Comparison of ENCODE assay signal across 14 cellular contexts in the genomic region with DNA sequence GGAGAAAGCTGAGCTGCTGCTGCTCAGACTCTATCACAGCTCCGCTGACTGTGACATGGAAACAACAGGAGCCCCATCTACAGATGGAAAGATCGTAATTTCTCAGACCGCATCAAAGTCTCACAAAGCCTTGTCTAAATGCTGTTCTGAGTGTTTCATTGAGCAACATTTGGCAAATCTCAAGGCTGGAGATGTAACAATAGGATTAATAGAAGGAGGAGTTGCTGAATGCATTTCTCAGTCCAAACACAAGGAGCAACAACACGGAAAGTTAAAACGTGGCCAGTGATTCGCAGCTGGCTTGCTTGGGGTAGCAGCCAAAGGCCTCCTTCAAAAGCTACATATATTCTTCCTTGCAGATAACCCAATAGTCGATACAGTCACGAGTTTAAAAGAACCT. TPM values are rescaled to one million over a fixed set of nuclear protein-coding genes. Genes with fewer than 3 reads are reported as not detected.
DNase-seq lines count a peak whose midpoint lies in the region; ATAC-seq and TF ChIP-seq lines count a peak whose summit lies in the region.
"Had no signal": no experiment of that assay in that cellular context is flagged by ENCODE, and none has a peak within 500 bp of the region (broad histone marks: within the 10 kb centered on the region; RNA-seq: fewer than 3 reads in every experiment).

No MANE protein-coding gene starts in this region.

- peaks cover 0 to 3% (median 0%) of the 10 kb centered on the region in 3 donors for H3K27me3 ChIP-seq in psoas muscle (ENCODE audit: insufficient read depth in 3 of 3, low read length in 2 of 3)

- H3K27ac ChIP-seq in psoas muscle: no peak overlapping the region

- no peaks in the 10 kb centered on the region for H3K36me3 ChIP-seq in psoas muscle (ENCODE audit: insufficient read depth in 1 of 2, low read depth in 1 of 2)

- H3K4me1 ChIP-seq in psoas muscle: no peaks in the 10 kb centered on the region

- WGBS in psoas muscle, 3 donors: 45 to 60% (median 49%) methylated on average over 8 of the region's 8 CpGs

- H3K4me3 ChIP-seq in AG10803 (ENCODE audit: low read length) (peak overlapping the region; percentile 36), psoas muscle (peak overlapping the region; percentile 12)

- ATAC-seq in psoas muscle (peak in 3 of 4 donors; percentile 37 to 76 (median 59)), GM21723 (IDR thresholded peaks at IDR 0.05; ENCODE audit: unreplicated experiment) (no peak)
- ATAC-seq: PC-3, T-helper 17 cell had no signal

- no peaks in the 10 kb centered on the region for H3K9me3 ChIP-seq in psoas muscle

- DNase-seq in AG10803 (ENCODE audit: low read depth) (peak; percentile 84), MV-4-11 (lab: John Stamatoyannopoulos, UW) (peak; percentile 94), fibroblast of peridontal ligament (ENCODE audit: extremely low read depth) (peak; percentile 65), psoas muscle (peak; percentile 27 to 62), NCI-H524 treated with DMSO at 0.1 percent for 48 hours (lab: John Stamatoyannopoulos, UW) (no peak), NCI-H510A (lab: John Stamatoyannopoulos, UW) (no peak)
- no peak for DNase-seq in activated CD4-positive, alpha-beta T cell treated with anti-CD3 and anti-CD28 coated beads for 48 hours
- DNase-seq: endodermal cell, GOT3, NCI-H2107, PC-3, small intestine, T-helper 17 cell had no signal

- intact Hi-C loops in psoas muscle (cut with DNase I): no loop called here

- TF ChIP-seq CTCF in AG10803 (conservative IDR thresholded peaks at IDR 0.05; ENCODE audit: low read length) (peak; percentile 44), psoas muscle (IDR thresholded peaks at IDR 0.05) (no peak)

RNA-seq across cellular contexts. Expression of gene MRPL57, which starts 55.7 kb away (rescaled TPM):
- 10 to 100 TPM; 17.6 to 30.7 (median 23.8) TPM for total RNA-seq in psoas muscle
- polyA plus RNA-seq in psoas muscle: 10 to 100 TPM; 20.7 to 29.0 (median 23.2) TPM

RNA-seq across cellular contexts. Expression of gene SKA3, which starts 55.8 kb away (rescaled TPM):
- total RNA-seq in psoas muscle: 1 to 10 TPM in 1 of 4 donors, under 1 TPM in 3; 0.14 to 1.5 (median 0.32) TPM
- polyA plus RNA-seq in psoas muscle: under 1 TPM; 0.11 to 0.25 (median 0.21) TPM

Comparison
In these comparisons a context has a peak if more than half of its experiments do, and no peak if none do; other contexts are left out.
1. DNase-seq: peak in AG10803 (single experiment), MV-4-11 (single experiment), fibroblast of peridontal ligament (single experiment) and psoas muscle (2 of 2); none in NCI-H524 treated with DMSO at 0.1 percent for 48 hours (single experiment), NCI-H510A (single experiment) and activated CD4-positive, alpha-beta T cell treated with anti-CD3 and anti-CD28 coated beads for 48 hours (single experiment).